In the genomic region with DNA sequence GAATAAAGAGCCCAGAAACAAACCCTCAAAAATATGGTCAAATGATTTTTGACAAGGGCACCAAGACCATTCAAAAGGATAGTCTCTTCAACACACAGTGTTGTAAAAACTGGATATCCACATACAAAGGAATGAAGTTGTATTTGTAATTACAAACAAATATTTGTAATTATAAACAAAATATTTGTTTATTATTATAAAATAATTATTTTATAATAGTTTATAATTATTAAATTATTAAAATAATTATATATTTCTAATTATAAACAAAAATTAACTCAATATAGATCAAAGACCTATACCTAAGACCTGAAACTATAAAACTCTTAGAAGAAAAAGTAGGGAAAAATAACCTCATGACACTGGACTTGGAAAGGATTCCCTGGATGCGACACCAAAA, we compare ENCODE assay signal across 8 cellular contexts. TPM values are rescaled to one million over a fixed set of nuclear protein-coding genes. Genes with fewer than 3 reads are reported as not detected.
"Had no signal": no experiment of that assay in that cellular context is flagged by ENCODE, and none has a peak within 500 bp of the region (broad histone marks: within the 10 kb centered on the region; RNA-seq: fewer than 3 reads in every experiment).

No MANE protein-coding gene starts in this region.

- DNase-seq: H9, HCEC 1CT had no signal

- H3K4me3 ChIP-seq: GM23338 had no signal

- H3K9me3 Mint-ChIP-seq: GM23338 had no signal

- FAIRE-seq: H1, H54, HepG2 had no signal

- H3K27ac ChIP-seq: HL-60 had no signal

- ATAC-seq: GM23338, HepG2 had no signal

- H3K4me1 Mint-ChIP-seq: GM23338, H9 had no signal

- H3K27ac Mint-ChIP-seq: GM23338, H9, IgD-negative memory B cell had no signal

- H3K4me3 Mint-ChIP-seq: GM23338, H9, IgD-negative memory B cell had no signal

RNA-seq across cellular contexts. Expression of gene ACAN, which starts 23.3 kb away (rescaled TPM):
- total RNA-seq: HepG2 had no signal
- polyA plus RNA-seq: HepG2, IgD-negative memory B cell had no signal
